In genomic region chr17:81392909-81393654, GRCh38 we compare ENCODE assay signal across 2 cellular contexts.
TF ChIP-seq lines count a peak whose summit lies in the region.

No MANE protein-coding gene starts in this region.

TF ChIP-seq in K562, 482 proteins besides CTCF, POLR2A, EP300 and RAD21 (continues in another document):
- TF ChIP-seq GABPA (tag; conservative IDR thresholded peaks at IDR 0.05; ENCODE audit: low read depth) (no peak), JUN (IDR thresholded peaks at IDR 0.05; ENCODE audit: borderline replicate concordance, low read depth, low read length) (no peak), JUN (CRISPR knock-in tag; IDR thresholded peaks at IDR 0.05; ENCODE audit: borderline replicate concordance) (no peak), ATF4 (CRISPR knock-in tag; IDR thresholded peaks at IDR 0.05) (no peak), THAP12 (CRISPR knock-in tag; IDR thresholded peaks at IDR 0.05) (no peak), NEUROD1 (IDR thresholded peaks at IDR 0.05; ENCODE audit: borderline replicate concordance, low read depth, low read length, partially characterized antibody) (no peak), HDAC6 (IDR thresholded peaks at IDR 0.05; ENCODE audit: low read depth, low read length) (no peak), PML (IDR thresholded peaks at IDR 0.05; ENCODE audit: low read length) (no peak), ZNF311 (CRISPR knock-in tag; IDR thresholded peaks at IDR 0.05) (no peak), NCOA4 (IDR thresholded peaks at IDR 0.05; ENCODE audit: partially characterized antibody) (no peak), NFRKB (IDR thresholded peaks at IDR 0.05; ENCODE audit: low read depth) (0 out of 2 replicates have a peak, but pooled peaks have one; percentile 26), SIN3A (IDR thresholded peaks at IDR 0.05; ENCODE audit: borderline replicate concordance in 2 of 2, control insufficient read depth in 1 of 2, low read depth in 2 of 2, low read length in 2 of 2) (peak in 1 of 2 experiments; percentile 19; a peak in 1 of 4 replicates), STAT6 (CRISPR knock-in tag; IDR thresholded peaks at IDR 0.05) (no peak), ELF4 (CRISPR knock-in tag; IDR thresholded peaks at IDR 0.05) (no peak), ZBTB33 (CRISPR knock-in tag; IDR thresholded peaks at IDR 0.05) (no peak), MLX (CRISPR knock-in tag; conservative IDR thresholded peaks at IDR 0.05) (no peak), MAZ (CRISPR knock-in tag; conservative IDR thresholded peaks at IDR 0.05 in 1 of 2, IDR thresholded peaks at IDR 0.05 in 1 of 2) (peak in 1 of 2 experiments; percentile 9; a peak in 1 of 4 replicates), FIP1L1 (IDR thresholded peaks at IDR 0.05; ENCODE audit: low read depth, low read length, poor library complexity, severe bottlenecking) (peak; percentile 73), KLF6 (CRISPR knock-in tag; IDR thresholded peaks at IDR 0.05; ENCODE audit: borderline replicate concordance) (no peak)

TF ChIP-seq in HepG2, 621 proteins besides CTCF, POLR2A, EP300 and RAD21 (continues in another document):
- TF ChIP-seq ZNF800 (CRISPR knock-in tag; IDR thresholded peaks at IDR 0.05) (peak; percentile 62), ZNF564 (CRISPR knock-in tag; IDR thresholded peaks at IDR 0.05) (no peak), SALL1 (CRISPR knock-in tag; IDR thresholded peaks at IDR 0.05) (peak; percentile 8; the same call in 1 of the 2 replicates), ZSCAN25 (CRISPR knock-in tag; IDR thresholded peaks at IDR 0.05) (0 out of 2 replicates have a peak, but pooled peaks have one; percentile 2), ZNF333 (CRISPR knock-in tag; IDR thresholded peaks at IDR 0.05; ENCODE audit: borderline replicate concordance) (peak; percentile 74; the same call in 1 of the 2 replicates), ETS1 (CRISPR knock-in tag; IDR thresholded peaks at IDR 0.05) (no peak), TFE3 (CRISPR knock-in tag; IDR thresholded peaks at IDR 0.05) (no peak), ZKSCAN5 (CRISPR knock-in tag; IDR thresholded peaks at IDR 0.05) (no peak), ZNF318 (CRISPR knock-in tag; IDR thresholded peaks at IDR 0.05) (0 out of 2 replicates have a peak, but pooled peaks have one; percentile 44), HNRNPLL (IDR thresholded peaks at IDR 0.05; ENCODE audit: low read depth, low read length, poor library complexity, severe bottlenecking) (peak; percentile 43), ZNF710 (CRISPR knock-in tag; IDR thresholded peaks at IDR 0.05; ENCODE audit: borderline replicate concordance) (0 out of 2 replicates have a peak, but pooled peaks have one; percentile 17), TAF15 (IDR thresholded peaks at IDR 0.05; ENCODE audit: low read depth, low read length, poor library complexity, severe bottlenecking) (peak; percentile 72), ZFP1 (CRISPR knock-in tag; IDR thresholded peaks at IDR 0.05) (no peak), ZNF513 (CRISPR knock-in tag; conservative IDR thresholded peaks at IDR 0.05) (no peak), ZNF160 (CRISPR knock-in tag; IDR thresholded peaks at IDR 0.05) (0 out of 2 replicates have a peak, but pooled peaks have one; percentile 11), KMT2A (CRISPR knock-in tag; IDR thresholded peaks at IDR 0.05) (0 out of 2 replicates have a peak, but pooled peaks have one; percentile 52), RBFOX2 (IDR thresholded peaks at IDR 0.05; ENCODE audit: low read depth, low read length) (peak; percentile 66), MED1 (CRISPR knock-in tag; IDR thresholded peaks at IDR 0.05) (no peak), ZNF761 (CRISPR knock-in tag; conservative IDR thresholded peaks at IDR 0.05) (peak; percentile 69; the same call in 1 of the 2 replicates), AGO2 (optimal IDR thresholded peaks at IDR 0.05; ENCODE audit: low read depth, low read length) (peak; percentile 85), SRSF4 (IDR thresholded peaks at IDR 0.05; ENCODE audit: low read depth, low read length, poor library complexity, severe bottlenecking) (no peak), KDM5B (CRISPR knock-in tag; IDR thresholded peaks at IDR 0.05; ENCODE audit: borderline replicate concordance) (peak; percentile 25; the same call in 1 of the 2 replicates), HINFP (CRISPR knock-in tag; IDR thresholded peaks at IDR 0.05; ENCODE audit: low read depth) (0 out of 2 replicates have a peak, but pooled peaks have one; percentile 25), ZNF891 (CRISPR knock-in tag; IDR thresholded peaks at IDR 0.05) (0 out of 2 replicates have a peak, but pooled peaks have one; percentile 23), BRD4 (CRISPR knock-in tag; IDR thresholded peaks at IDR 0.05) (no peak), ZNF558 (CRISPR knock-in tag; IDR thresholded peaks at IDR 0.05; ENCODE audit: borderline replicate concordance) (0 out of 2 replicates have a peak, but pooled peaks have one; percentile 26), MTA1 (CRISPR knock-in tag; IDR thresholded peaks at IDR 0.05; ENCODE audit: borderline replicate concordance) (0 out of 2 replicates have a peak, but pooled peaks have one; percentile 18), EED (CRISPR knock-in tag; IDR thresholded peaks at IDR 0.05) (0 out of 2 replicates have a peak, but pooled peaks have one; percentile 9)
